ENCODE assay signal across 1 cellular context in the genomic region with DNA sequence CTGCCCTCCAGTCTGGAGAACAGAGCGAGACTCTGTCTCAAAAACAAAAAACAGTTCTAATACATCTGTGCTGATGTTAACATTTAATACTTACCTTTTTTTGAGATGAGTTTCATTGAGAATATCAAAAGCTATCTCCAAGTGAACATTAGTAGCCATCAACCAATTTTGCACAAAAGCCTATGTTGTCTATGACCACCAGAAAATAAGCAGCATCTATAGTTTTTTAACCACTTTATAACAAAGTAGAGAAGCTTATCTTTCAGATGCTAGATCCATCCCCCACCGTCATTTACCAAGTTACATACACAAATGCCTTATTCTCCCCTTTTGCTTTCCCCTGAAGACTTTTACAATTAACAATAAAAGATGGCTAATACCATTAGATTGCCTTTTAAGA.
TF ChIP-seq lines count a peak whose summit lies in the region.

No MANE protein-coding gene starts in this region.

TF ChIP-seq in GM12878, 131 proteins besides CTCF, POLR2A, EP300 and RAD21:
- no peak for TF ChIP-seq ZNF207 (IDR thresholded peaks at IDR 0.05; ENCODE audit: borderline replicate concordance)
- no peak for TF ChIP-seq CHD1 (IDR thresholded peaks at IDR 0.05; ENCODE audit: low read depth, low read length)
- TF ChIP-seq, protein P1, sequence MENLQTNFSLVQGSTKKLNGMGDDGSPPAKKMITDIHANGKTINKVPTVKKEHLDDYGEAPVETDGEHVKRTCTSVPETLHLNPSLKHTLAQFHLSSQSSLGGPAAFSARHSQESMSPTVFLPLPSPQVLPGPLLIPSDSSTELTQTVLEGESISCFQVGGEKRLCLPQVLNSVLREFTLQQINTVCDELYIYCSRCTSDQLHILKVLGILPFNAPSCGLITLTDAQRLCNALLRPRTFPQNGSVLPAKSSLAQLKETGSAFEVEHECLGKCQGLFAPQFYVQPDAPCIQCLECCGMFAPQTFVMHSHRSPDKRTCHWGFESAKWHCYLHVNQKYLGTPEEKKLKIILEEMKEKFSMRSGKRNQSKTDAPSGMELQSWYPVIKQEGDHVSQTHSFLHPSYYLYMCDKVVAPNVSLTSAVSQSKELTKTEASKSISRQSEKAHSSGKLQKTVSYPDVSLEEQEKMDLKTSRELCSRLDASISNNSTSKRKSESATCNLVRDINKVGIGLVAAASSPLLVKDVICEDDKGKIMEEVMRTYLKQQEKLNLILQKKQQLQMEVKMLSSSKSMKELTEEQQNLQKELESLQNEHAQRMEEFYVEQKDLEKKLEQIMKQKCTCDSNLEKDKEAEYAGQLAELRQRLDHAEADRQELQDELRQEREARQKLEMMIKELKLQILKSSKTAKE (IDR thresholded peaks at IDR 0.05; ENCODE audit: low read depth, poor library complexity, severe bottlenecking): no peak
- TF ChIP-seq NBN (IDR thresholded peaks at IDR 0.05): no peak
- TF ChIP-seq HDGF (IDR thresholded peaks at IDR 0.05): no peak
- TF ChIP-seq, protein P2, sequence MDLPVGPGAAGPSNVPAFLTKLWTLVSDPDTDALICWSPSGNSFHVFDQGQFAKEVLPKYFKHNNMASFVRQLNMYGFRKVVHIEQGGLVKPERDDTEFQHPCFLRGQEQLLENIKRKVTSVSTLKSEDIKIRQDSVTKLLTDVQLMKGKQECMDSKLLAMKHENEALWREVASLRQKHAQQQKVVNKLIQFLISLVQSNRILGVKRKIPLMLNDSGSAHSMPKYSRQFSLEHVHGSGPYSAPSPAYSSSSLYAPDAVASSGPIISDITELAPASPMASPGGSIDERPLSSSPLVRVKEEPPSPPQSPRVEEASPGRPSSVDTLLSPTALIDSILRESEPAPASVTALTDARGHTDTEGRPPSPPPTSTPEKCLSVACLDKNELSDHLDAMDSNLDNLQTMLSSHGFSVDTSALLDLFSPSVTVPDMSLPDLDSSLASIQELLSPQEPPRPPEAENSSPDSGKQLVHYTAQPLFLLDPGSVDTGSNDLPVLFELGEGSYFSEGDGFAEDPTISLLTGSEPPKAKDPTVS (IDR thresholded peaks at IDR 0.05; ENCODE audit: low read depth, low read length): no peak
- no peak for TF ChIP-seq TCF7 (IDR thresholded peaks at IDR 0.05; ENCODE audit: borderline replicate concordance)
- TF ChIP-seq NRF1 (conservative IDR thresholded peaks at IDR 0.05; ENCODE audit: low read depth, low read length): no peak
- TF ChIP-seq POLR2AphosphoS2 (IDR thresholded peaks at IDR 0.05; ENCODE audit: low read depth, low read length): no peak
- TF ChIP-seq, protein P3, sequence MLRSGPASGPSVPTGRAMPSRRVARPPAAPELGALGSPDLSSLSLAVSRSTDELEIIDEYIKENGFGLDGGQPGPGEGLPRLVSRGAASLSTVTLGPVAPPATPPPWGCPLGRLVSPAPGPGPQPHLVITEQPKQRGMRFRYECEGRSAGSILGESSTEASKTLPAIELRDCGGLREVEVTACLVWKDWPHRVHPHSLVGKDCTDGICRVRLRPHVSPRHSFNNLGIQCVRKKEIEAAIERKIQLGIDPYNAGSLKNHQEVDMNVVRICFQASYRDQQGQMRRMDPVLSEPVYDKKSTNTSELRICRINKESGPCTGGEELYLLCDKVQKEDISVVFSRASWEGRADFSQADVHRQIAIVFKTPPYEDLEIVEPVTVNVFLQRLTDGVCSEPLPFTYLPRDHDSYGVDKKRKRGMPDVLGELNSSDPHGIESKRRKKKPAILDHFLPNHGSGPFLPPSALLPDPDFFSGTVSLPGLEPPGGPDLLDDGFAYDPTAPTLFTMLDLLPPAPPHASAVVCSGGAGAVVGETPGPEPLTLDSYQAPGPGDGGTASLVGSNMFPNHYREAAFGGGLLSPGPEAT (IDR thresholded peaks at IDR 0.05; ENCODE audit: low read depth): no peak
- no peak for TF ChIP-seq FOS (IDR thresholded peaks at IDR 0.05; ENCODE audit: borderline replicate concordance, extremely low read depth, insufficient read length)
- no peak for TF ChIP-seq TCF3 (IDR thresholded peaks at IDR 0.05; ENCODE audit: borderline replicate concordance, insufficient read depth, low read depth, low read length)
- TF ChIP-seq HCFC1 (IDR thresholded peaks at IDR 0.05; ENCODE audit: low read length): no peak
- TF ChIP-seq KDM1A (IDR thresholded peaks at IDR 0.05; ENCODE audit: borderline replicate concordance): no peak
- TF ChIP-seq, protein P4, sequence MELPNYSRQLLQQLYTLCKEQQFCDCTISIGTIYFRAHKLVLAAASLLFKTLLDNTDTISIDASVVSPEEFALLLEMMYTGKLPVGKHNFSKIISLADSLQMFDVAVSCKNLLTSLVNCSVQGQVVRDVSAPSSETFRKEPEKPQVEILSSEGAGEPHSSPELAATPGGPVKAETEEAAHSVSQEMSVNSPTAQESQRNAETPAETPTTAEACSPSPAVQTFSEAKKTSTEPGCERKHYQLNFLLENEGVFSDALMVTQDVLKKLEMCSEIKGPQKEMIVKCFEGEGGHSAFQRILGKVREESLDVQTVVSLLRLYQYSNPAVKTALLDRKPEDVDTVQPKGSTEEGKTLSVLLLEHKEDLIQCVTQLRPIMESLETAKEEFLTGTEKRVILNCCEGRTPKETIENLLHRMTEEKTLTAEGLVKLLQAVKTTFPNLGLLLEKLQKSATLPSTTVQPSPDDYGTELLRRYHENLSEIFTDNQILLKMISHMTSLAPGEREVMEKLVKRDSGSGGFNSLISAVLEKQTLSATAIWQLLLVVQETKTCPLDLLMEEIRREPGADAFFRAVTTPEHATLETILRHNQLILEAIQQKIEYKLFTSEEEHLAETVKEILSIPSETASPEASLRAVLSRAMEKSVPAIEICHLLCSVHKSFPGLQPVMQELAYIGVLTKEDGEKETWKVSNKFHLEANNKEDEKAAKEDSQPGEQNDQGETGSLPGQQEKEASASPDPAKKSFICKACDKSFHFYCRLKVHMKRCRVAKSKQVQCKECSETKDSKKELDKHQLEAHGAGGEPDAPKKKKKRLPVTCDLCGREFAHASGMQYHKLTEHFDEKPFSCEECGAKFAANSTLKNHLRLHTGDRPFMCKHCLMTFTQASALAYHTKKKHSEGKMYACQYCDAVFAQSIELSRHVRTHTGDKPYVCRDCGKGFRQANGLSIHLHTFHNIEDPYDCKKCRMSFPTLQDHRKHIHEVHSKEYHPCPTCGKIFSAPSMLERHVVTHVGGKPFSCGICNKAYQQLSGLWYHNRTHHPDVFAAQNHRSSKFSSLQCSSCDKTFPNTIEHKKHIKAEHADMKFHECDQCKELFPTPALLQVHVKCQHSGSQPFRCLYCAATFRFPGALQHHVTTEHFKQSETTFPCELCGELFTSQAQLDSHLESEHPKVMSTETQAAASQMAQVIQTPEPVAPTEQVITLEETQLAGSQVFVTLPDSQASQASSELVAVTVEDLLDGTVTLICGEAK (IDR thresholded peaks at IDR 0.05; ENCODE audit: borderline replicate concordance): no peak
- TF ChIP-seq CEBPB (IDR thresholded peaks at IDR 0.05; ENCODE audit: borderline replicate concordance in 1 of 2, low read depth in 2 of 2, low read length in 2 of 2): no peak
